In the genomic region with DNA sequence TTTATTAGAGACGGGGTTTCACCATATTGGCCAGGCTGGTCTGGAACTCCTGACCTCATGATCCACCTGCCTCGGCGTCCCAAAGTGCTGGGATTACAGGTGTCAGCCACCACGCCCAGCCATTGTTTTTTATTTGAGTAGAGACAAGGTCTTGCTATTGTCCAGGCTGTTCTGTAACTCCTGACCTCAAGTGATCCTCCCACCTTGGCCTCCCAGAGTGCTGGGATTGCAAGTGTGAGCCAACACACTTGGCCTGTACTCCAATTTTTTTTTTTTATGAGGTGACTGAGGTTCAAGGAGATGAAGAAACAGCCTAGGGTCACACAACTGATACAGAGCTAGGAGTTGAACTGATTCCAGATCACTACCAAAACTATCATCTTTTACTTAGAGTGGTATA, we compare ENCODE assay signal across 9 cellular contexts. TPM values are rescaled to one million over a fixed set of nuclear protein-coding genes. Genes with fewer than 3 reads are reported as not detected.
DNase-seq lines count a peak whose midpoint lies in the region; ATAC-seq and TF ChIP-seq lines count a peak whose summit lies in the region.
"Not testable (repeated sequence)": the region's sequence is repeated elsewhere in the genome, so short reads cannot be mapped to it uniquely, and the experiment has no call there.
"Had no signal": no experiment of that assay in that cellular context is flagged by ENCODE, and none has a peak within 500 bp of the region (broad histone marks: within the 10 kb centered on the region; RNA-seq: fewer than 3 reads in every experiment).

No MANE protein-coding gene starts in this region.

- not testable (repeated sequence) for H3K36me3 Mint-ChIP-seq in T-helper 17 cell (ENCODE audit: low read depth)
- peaks cover 94% of the 10 kb centered on the region for H3K36me3 Mint-ChIP-seq in MCF 10A (ENCODE audit: insufficient read depth, unreplicated experiment)

- CTCF ChIA-PET in MCF 10A (lab: Yijun Ruan, JAX) = interaction anchor here (0.9 kb wide), 1 partner anchor 19 kb away, joined by 4 read pairs; no protein-coding TSS in a partner anchor

- H3K4me1 Mint-ChIP-seq in T-helper 17 cell; MCF 10A (ENCODE audit: insufficient read depth, unreplicated experiment): not testable (repeated sequence)

- intact Hi-C loops in MCF 10A (cut with micrococcal nuclease); spleen (cut with DNase I; ENCODE audit: low total_unique reads): not testable (repeated sequence)

- H3K4me3 ChIP-seq in MG63; fibroblast of pulmonary artery (replicated peaks; ENCODE audit: low read depth, low read length); liver (ENCODE audit: low read depth in 1 of 3, low read length in 3 of 3); spleen: not testable (repeated sequence)

- peak; percentile 15 for DNase-seq in HCEC 1CT
- peak; percentile 5 for DNase-seq in MG63
- DNase-seq in T-helper 17 cell, spleen: not testable (repeated sequence)
- peak; percentile 16 for DNase-seq in MCF 10A (ENCODE audit: unreplicated experiment)
- DNase-seq in fibroblast of pulmonary artery (ENCODE audit: low read depth) = peak; percentile 42

- H3K9me3 ChIP-seq in MG63; T-helper 17 cell (ENCODE audit: control insufficient read depth, low read length, poor library complexity, severe bottlenecking); liver (ENCODE audit: control insufficient read depth in 4 of 4, low read length in 3 of 4); spleen: not testable (repeated sequence)

- H3K4me1 ChIP-seq in liver (ENCODE audit: control insufficient read depth in 4 of 4, insufficient read depth in 4 of 4, low read length in 3 of 4) = not testable (repeated sequence)
- peaks cover 0 to 21% (median 2%) of the 10 kb centered on the region in 6 donors for H3K4me1 ChIP-seq in spleen

- 89% methylated on average over 4 of the region's 4 CpGs for WGBS in liver
- 83 to 94% (median 85%) methylated on average over 4 of the region's 4 CpGs for WGBS in spleen, 5 donors

- H3K27ac ChIP-seq in liver (ENCODE audit: low read depth in 1 of 2, low read length in 2 of 2) = peak overlapping the region; percentile 45 to 75
- peak overlapping the region in 7 of 8 donors; percentile 58 to 82 (median 73) for H3K27ac ChIP-seq in spleen

- not testable (repeated sequence) for TF ChIP-seq POLR2A in spleen (IDR thresholded peaks at IDR 0.05)

- H3K27me3 ChIP-seq in MG63; liver (ENCODE audit: control insufficient read depth in 4 of 4, insufficient read depth in 4 of 4, low read length in 3 of 4); spleen (replicated peaks in 1 of 7): not testable (repeated sequence)

- H3K9me3 Mint-ChIP-seq in MCF 10A (ENCODE audit: unreplicated experiment) = not testable (repeated sequence)

- not testable (repeated sequence) for ATAC-seq in T-helper 17 cell

- H3K4me3 Mint-ChIP-seq in T-helper 17 cell; MCF 10A (ENCODE audit: unreplicated experiment): not testable (repeated sequence)

- not testable (repeated sequence) for BruUV-seq in MCF 10A (replicated peaks; lab: Mats Ljungman, UMichigan)

- not testable (repeated sequence) for TF ChIP-seq CTCF in MCF 10A (IDR thresholded peaks at IDR 0.05; ENCODE audit: unreplicated experiment); fibroblast of pulmonary artery (IDR thresholded peaks at IDR 0.05; ENCODE audit: low read length, missing control alignments); liver (IDR thresholded peaks at IDR 0.05; ENCODE audit: low read depth, low read length, missing input control); spleen (IDR thresholded peaks at IDR 0.05 in 8 of 11, conservative IDR thresholded peaks at IDR 0.05 in 3 of 11)

- POLR2A ChIA-PET in MCF 10A (lab: Yijun Ruan, JAX) = not testable (repeated sequence)

- peak overlapping the region; percentile 32 for H3K27ac Mint-ChIP-seq in T-helper 17 cell
- H3K27ac Mint-ChIP-seq in MCF 10A (ENCODE audit: low read depth, unreplicated experiment) = not testable (repeated sequence)

- not testable (repeated sequence) for H3K27me3 Mint-ChIP-seq in T-helper 17 cell; MCF 10A (ENCODE audit: insufficient read depth, unreplicated experiment)

- TF ChIP-seq RAD21 in liver (IDR thresholded peaks at IDR 0.05) = not testable (repeated sequence)

- H3K36me3 ChIP-seq in MG63 (peaks cover 79% of the 10 kb centered on the region), liver (ENCODE audit: control insufficient read depth in 4 of 4, insufficient read depth in 3 of 4, low read depth in 1 of 4, low read length in 3 of 4) (peaks cover 9 to 72% (median 61%) of the 10 kb centered on the region in 4 donors), spleen (peaks cover 3 to 100% (median 96%) of the 10 kb centered on the region in 6 donors)

- not testable (repeated sequence) for H3K9ac ChIP-seq in liver (ENCODE audit: low read depth in 1 of 2, low read length in 2 of 2)

TF ChIP-seq in liver, 16 proteins besides CTCF, POLR2A, EP300 and RAD21:
- TF ChIP-seq RXRA (IDR thresholded peaks at IDR 0.05) = peak in 1 of 2 donors; percentile 14
TF ChIP-seq in liver: peak in this region for 1; not testable (repeated sequence) for 15.

RNA-seq across cellular contexts. Expression of a gene that starts 41.4 kb away (rescaled TPM):
- total RNA-seq in MG63 (2014; rRNA removed; shearing (Covaris generic); ENCODE audit: low replicate concordance) = not detected in 2 replicates
- total RNA-seq in T-helper 17 cell (under 1 TPM in 1 of 2 donors, not detected in 1; 0.23 TPM), MCF 10A (2022) (not detected in 2 replicates), liver (not detected), spleen (1 to 10 TPM in 6 of 7 donors, under 1 TPM in 1; 0.79 to 2.8 (median 2.2) TPM)
- polyA plus RNA-seq in liver (not detected), spleen (under 1 TPM in 2 of 3 donors, not detected in 1; 0.06 to 0.08 TPM)
- total RNA-seq: A673 had no signal
- polyA plus RNA-seq: CD4-positive, CD25-positive, alpha-beta regulatory T cell had no signal
